In the genomic region with DNA sequence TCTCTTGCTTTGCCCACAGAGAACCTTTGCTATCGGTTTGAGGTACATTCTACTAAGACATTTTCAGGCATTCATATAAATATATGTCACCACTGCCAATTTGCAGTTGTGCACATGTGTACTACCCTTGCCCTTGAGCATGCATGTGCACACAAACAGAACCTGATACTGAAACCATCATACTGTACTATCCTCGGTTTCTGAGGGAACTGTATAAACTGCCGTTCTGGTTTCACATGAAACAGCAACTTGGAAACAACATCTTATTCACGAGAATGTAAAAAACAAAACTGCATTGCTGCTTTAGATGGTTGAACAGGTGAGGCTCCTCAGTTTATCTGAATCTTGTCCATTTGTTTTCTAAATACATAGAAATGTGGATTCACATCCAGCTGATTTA, we compare ENCODE assay signal across 10 cellular contexts.
DNase-seq lines count a peak whose midpoint lies in the region; ATAC-seq and TF ChIP-seq lines count a peak whose summit lies in the region.
"Had no signal": no experiment of that assay in that cellular context is flagged by ENCODE, and none has a peak within 500 bp of the region (broad histone marks: within the 10 kb centered on the region; RNA-seq: fewer than 3 reads in every experiment).

No MANE protein-coding gene starts in this region.

- H3K4me1 Mint-ChIP-seq in CD8-positive, alpha-beta memory T cell, result peaks cover 32 to 48% (median 40%) of the 10 kb centered on the region in 3 donors

- H3K27ac ChIP-seq in CD8-positive, alpha-beta memory T cell (ENCODE audit: low read depth, low read length), result no peak overlapping the region
- H3K27ac ChIP-seq in SK-N-SH (ENCODE audit: low read depth in 2 of 2, low read length in 1 of 2), result no peak overlapping the region
- H3K27ac ChIP-seq: breast epithelium, heart left ventricle had no signal

- no peaks in the 10 kb centered on the region for H3K79me2 ChIP-seq in SK-N-SH (ENCODE audit: insufficient read depth)

- TF ChIP-seq RAD21 in SK-N-SH (IDR thresholded peaks at IDR 0.05; ENCODE audit: low read length), result no peak

- no peaks in the 10 kb centered on the region for H3K36me3 ChIP-seq in CD8-positive, alpha-beta memory T cell (ENCODE audit: insufficient read depth, low read length)
- H3K36me3 ChIP-seq in SK-N-SH (replicated peaks in 1 of 2; ENCODE audit: control insufficient read depth in 1 of 2, insufficient read depth in 2 of 2, low read length in 1 of 2), result no peaks in the 10 kb centered on the region
- H3K36me3 ChIP-seq: breast epithelium, heart left ventricle had no signal

- no peak for DNase-seq in CD8-positive, alpha-beta memory T cell
- no peak for DNase-seq in SK-N-SH
- no peak for DNase-seq in occipital lobe (lab: John Stamatoyannopoulos, UW)
- no peak for DNase-seq in cortex of kidney (lab: John Stamatoyannopoulos, UW)
- DNase-seq in OCI-M1 (lab: John Stamatoyannopoulos, UW), result no peak
- DNase-seq: heart left ventricle had no signal

- H4K20me1 ChIP-seq in SK-N-SH (ENCODE audit: insufficient read depth), result no peaks in the 10 kb centered on the region

- ATAC-seq in GM18870 (IDR thresholded peaks at IDR 0.05; ENCODE audit: unreplicated experiment), result peak; percentile 63
- peak; percentile 66 for ATAC-seq in HG02623 (IDR thresholded peaks at IDR 0.05; ENCODE audit: unreplicated experiment)
- peak; percentile 71 for ATAC-seq in HG03565 (IDR thresholded peaks at IDR 0.05; ENCODE audit: unreplicated experiment)
- ATAC-seq: heart left ventricle had no signal

- H3K4me3 Mint-ChIP-seq in CD8-positive, alpha-beta memory T cell, result peak overlapping the region in 4 of 7 donors; percentile 46 to 65 (median 62)

- H3K9me3 Mint-ChIP-seq in CD8-positive, alpha-beta memory T cell, result peaks cover 0 to 2% (median 0%) of the 10 kb centered on the region in 5 donors

- peaks cover 3 to 4% of the 10 kb centered on the region in 2 donors for H3K27me3 Mint-ChIP-seq in CD8-positive, alpha-beta memory T cell

- H3K36me3 Mint-ChIP-seq in CD8-positive, alpha-beta memory T cell, result peaks cover 3 to 8% (median 3%) of the 10 kb centered on the region in 3 donors

- H3K9me3 ChIP-seq in CD8-positive, alpha-beta memory T cell (ENCODE audit: low read length), result no peaks in the 10 kb centered on the region
- H3K9me3 ChIP-seq in SK-N-SH, result no peaks in the 10 kb centered on the region; the same call in 1 of the 2 replicates
- H3K9me3 ChIP-seq: breast epithelium, heart left ventricle had no signal

- 70% methylated on average over 4 of the region's 4 CpGs for WGBS in SK-N-SH (ENCODE audit: low lambda C conversion rate)

- H3K4me2 ChIP-seq in SK-N-SH, result no peak overlapping the region

- H2AFZ ChIP-seq in SK-N-SH (ENCODE audit: low read depth), result no peak overlapping the region

- CTCF ChIA-PET in CD8-positive, alpha-beta memory T cell (lab: Charles Lee), result interaction anchor here (1.0 kb wide), 2 partner anchors 149 to 215 kb away, joined by 3 to 4 read pairs; no protein-coding TSS in a partner anchor
- CTCF ChIA-PET in SK-N-SH (lab: Yijun Ruan, JAX), result interaction anchor here (1.1 kb wide), 1 partner anchor 13 kb away, joined by 4 read pairs; no protein-coding TSS in a partner anchor

- TF ChIP-seq CTCF in SK-N-SH (IDR thresholded peaks at IDR 0.05), result no peak

- TF ChIP-seq EP300 in SK-N-SH (IDR thresholded peaks at IDR 0.05; ENCODE audit: borderline replicate concordance in 1 of 2, low read depth in 1 of 2, low read length in 1 of 2), result no peak

- no peaks in the 10 kb centered on the region for H3F3A ChIP-seq in SK-N-SH (replicated peaks; ENCODE audit: insufficient read depth)

- H3K27ac Mint-ChIP-seq in CD8-positive, alpha-beta memory T cell, result peak overlapping the region in 4 of 8 donors; percentile 3 to 87 (median 26)

- H3K27me3 ChIP-seq in CD8-positive, alpha-beta memory T cell (ENCODE audit: insufficient read depth, low read length, poor library complexity, severe bottlenecking), result no peaks in the 10 kb centered on the region
- H3K27me3 ChIP-seq in SK-N-SH (ENCODE audit: insufficient read depth), result no peaks in the 10 kb centered on the region; the same call in 1 of the 2 replicates
- H3K27me3 ChIP-seq: breast epithelium, heart left ventricle had no signal

- H3K4me3 ChIP-seq in CD8-positive, alpha-beta memory T cell (ENCODE audit: low read length), result no peak overlapping the region
- H3K4me3 ChIP-seq in SK-N-SH (ENCODE audit: low read depth in 2 of 2, low read length in 1 of 2), result no peak overlapping the region
- H3K4me3 ChIP-seq: breast epithelium, heart left ventricle had no signal

- H3K9ac ChIP-seq in SK-N-SH, result no peak overlapping the region

- no peaks in the 10 kb centered on the region for H3K9me2 ChIP-seq in SK-N-SH

- H3K4me1 ChIP-seq in CD8-positive, alpha-beta memory T cell (ENCODE audit: insufficient read depth, low read length), result peaks cover 13% of the 10 kb centered on the region
- H3K4me1 ChIP-seq in SK-N-SH (ENCODE audit: control insufficient read depth in 1 of 2, insufficient read depth in 2 of 2, low read depth in 1 of 2, low read length in 1 of 2), result peaks cover 0 to 20% of the 10 kb centered on the region in 2 experiments; a peak in 1 of 4 replicates

- POLR2A ChIA-PET in CD8-positive, alpha-beta memory T cell (lab: Charles Lee), result no interaction called here
- POLR2A ChIA-PET in SK-N-SH (lab: Yijun Ruan, JAX), result no interaction called here

TF ChIP-seq in SK-N-SH, 30 proteins besides CTCF, POLR2A, EP300 and RAD21:
- TF ChIP-seq, protein P1, sequence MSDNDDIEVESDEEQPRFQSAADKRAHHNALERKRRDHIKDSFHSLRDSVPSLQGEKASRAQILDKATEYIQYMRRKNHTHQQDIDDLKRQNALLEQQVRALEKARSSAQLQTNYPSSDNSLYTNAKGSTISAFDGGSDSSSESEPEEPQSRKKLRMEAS (IDR thresholded peaks at IDR 0.05; ENCODE audit: low read depth), result no peak
- TF ChIP-seq FOXJ3 (CRISPR knock-in tag; IDR thresholded peaks at IDR 0.05) (no peak), SIN3A (IDR thresholded peaks at IDR 0.05; ENCODE audit: borderline replicate concordance, low read depth, low read length) (no peak)
